12 cellular contexts compared by ENCODE assay signal in genomic region chr1:168092566-168093355, GRCh38. TPM values are rescaled to one million over a fixed set of nuclear protein-coding genes. Genes with fewer than 3 reads are reported as not detected.
DNase-seq lines count a peak whose midpoint lies in the region; ATAC-seq and TF ChIP-seq lines count a peak whose summit lies in the region.
"Had no signal": no experiment of that assay in that cellular context is flagged by ENCODE, and none has a peak within 500 bp of the region (broad histone marks: within the 10 kb centered on the region; RNA-seq: fewer than 3 reads in every experiment).

No MANE protein-coding gene starts in this region.

- ATAC-seq in Right ventricle myocardium superior (ENCODE audit: poor library complexity) (peak; percentile 74), right cardiac atrium (no peak), upper lobe of right lung (peak; percentile 21), HG03571 (IDR thresholded peaks at IDR 0.05; ENCODE audit: unreplicated experiment) (no peak)

- no peak overlapping the region for H3K4me3 Mint-ChIP-seq in CD8-positive, alpha-beta memory T cell
- H3K4me3 Mint-ChIP-seq in activated CD4-positive, alpha-beta T cell treated with anti-CD3 and anti-CD28 coated beads, Interleukin-2, amount 10 ng/mL, durations not matched to agents 7 days and 5 days, result no peak overlapping the region

- H3K36me3 Mint-ChIP-seq in CD8-positive, alpha-beta memory T cell, result no peaks in the 10 kb centered on the region
- H3K36me3 Mint-ChIP-seq in activated CD4-positive, alpha-beta T cell treated with anti-CD3 and anti-CD28 coated beads, Interleukin-2, amount 10 ng/mL, durations not matched to agents 7 days and 5 days (ENCODE audit: low read depth), result no peaks in the 10 kb centered on the region

- H3K4me1 Mint-ChIP-seq in CD8-positive, alpha-beta memory T cell, result no peaks in the 10 kb centered on the region
- H3K4me1 Mint-ChIP-seq in activated CD4-positive, alpha-beta T cell treated with anti-CD3 and anti-CD28 coated beads, Interleukin-2, amount 10 ng/mL, durations not matched to agents 7 days and 5 days, result no peaks in the 10 kb centered on the region

- H3K9me3 ChIP-seq in right cardiac atrium (ENCODE audit: control insufficient read depth, low read length) (no peaks in the 10 kb centered on the region), left ventricle myocardium inferior (replicated peaks) (no peaks in the 10 kb centered on the region), upper lobe of right lung (no peaks in the 10 kb centered on the region)
- H3K9me3 ChIP-seq in CD8-positive, alpha-beta memory T cell (ENCODE audit: low read length), result no peaks in the 10 kb centered on the region

- DNase-seq in Right ventricle myocardium superior (no peak), right cardiac atrium (no peak), SHP77 treated with DMSO at 0.1 percent for 48 hours (lab: John Stamatoyannopoulos, UW) (peak; percentile 29), left ventricle myocardium inferior (no peak), upper lobe of right lung (no peak)
- DNase-seq in CD8-positive, alpha-beta memory T cell, result no peak
- DNase-seq in activated CD4-positive, alpha-beta T cell treated with anti-CD3 and anti-CD28 coated beads, Interleukin-2, amount 10 ng/mL, durations not matched to agents 7 days and 5 days, result no peak
- DNase-seq: DMS79, T-helper 9 cell had no signal

- no peak overlapping the region for H3K4me3 ChIP-seq in right cardiac atrium (ENCODE audit: low read length)
- H3K4me3 ChIP-seq in left ventricle myocardium inferior, result no peak overlapping the region
- H3K4me3 ChIP-seq in upper lobe of right lung, result no peak overlapping the region
- no peak overlapping the region for H3K4me3 ChIP-seq in CD8-positive, alpha-beta memory T cell (ENCODE audit: low read length)
- H3K4me3 ChIP-seq: lung had no signal

- H3K27ac ChIP-seq in right cardiac atrium (ENCODE audit: low read length) (no peak overlapping the region), left ventricle myocardium inferior (replicated peaks) (no peak overlapping the region), upper lobe of right lung (no peak overlapping the region)
- no peak overlapping the region for H3K27ac ChIP-seq in CD8-positive, alpha-beta memory T cell (ENCODE audit: low read depth, low read length)
- H3K27ac ChIP-seq: KMS-11 had no signal

- H3K27me3 Mint-ChIP-seq in CD8-positive, alpha-beta memory T cell, result peaks cover 1 to 10% of the 10 kb centered on the region in 2 donors
- H3K27me3 Mint-ChIP-seq in activated CD4-positive, alpha-beta T cell treated with anti-CD3 and anti-CD28 coated beads, Interleukin-2, amount 10 ng/mL, durations not matched to agents 7 days and 5 days, result peaks cover 3% of the 10 kb centered on the region

- no peaks in the 10 kb centered on the region for H3K27me3 ChIP-seq in right cardiac atrium (ENCODE audit: control insufficient read depth, insufficient read depth)
- no peaks in the 10 kb centered on the region for H3K27me3 ChIP-seq in left ventricle myocardium inferior (ENCODE audit: low read depth)
- no peaks in the 10 kb centered on the region for H3K27me3 ChIP-seq in upper lobe of right lung
- H3K27me3 ChIP-seq in CD8-positive, alpha-beta memory T cell (ENCODE audit: insufficient read depth, low read length, poor library complexity, severe bottlenecking), result no peaks in the 10 kb centered on the region

- CTCF ChIA-PET in CD8-positive, alpha-beta memory T cell (lab: Charles Lee), result interaction anchor here (2.3 kb wide), 1 partner anchor 10 kb away, joined by 7 read pairs; no protein-coding TSS in a partner anchor
- CTCF ChIA-PET in activated CD4-positive, alpha-beta T cell treated with anti-CD3 and anti-CD28 coated beads, Interleukin-2, amount 10 ng/mL, durations not matched to agents 7 days and 5 days (lab: Charles Lee), result interaction anchor here (6.2 kb wide), 1 partner anchor 9 kb away, joined by 45 read pairs; no protein-coding TSS in a partner anchor

- POLR2A ChIA-PET in CD8-positive, alpha-beta memory T cell (lab: Charles Lee), result no interaction called here
- POLR2A ChIA-PET in activated CD4-positive, alpha-beta T cell treated with anti-CD3 and anti-CD28 coated beads, Interleukin-2, amount 10 ng/mL, durations not matched to agents 7 days and 5 days (lab: Charles Lee), result no interaction called here

- no peak overlapping the region for H3K27ac Mint-ChIP-seq in CD8-positive, alpha-beta memory T cell
- no peak overlapping the region for H3K27ac Mint-ChIP-seq in activated CD4-positive, alpha-beta T cell treated with anti-CD3 and anti-CD28 coated beads, Interleukin-2, amount 10 ng/mL, durations not matched to agents 7 days and 5 days

- peak; percentile 51 for TF ChIP-seq CTCF in left ventricle myocardium inferior (IDR thresholded peaks at IDR 0.05; ENCODE audit: borderline replicate concordance)
- peak; percentile 23 for TF ChIP-seq CTCF in upper lobe of right lung (IDR thresholded peaks at IDR 0.05)

- intact Hi-C loops in Right ventricle myocardium superior (cut with DNase I) (no loop called here), right cardiac atrium (cut with DNase I) (no loop called here), left ventricle myocardium inferior (cut with micrococcal nuclease) (no loop called here), upper lobe of right lung (cut with DNase I) (no loop called here)

- H3K4me1 ChIP-seq in right cardiac atrium (ENCODE audit: control insufficient read depth, insufficient read depth, low read length) (peaks cover 3% of the 10 kb centered on the region), left ventricle myocardium inferior (no peaks in the 10 kb centered on the region), upper lobe of right lung (no peaks in the 10 kb centered on the region)
- H3K4me1 ChIP-seq in CD8-positive, alpha-beta memory T cell (ENCODE audit: insufficient read depth, low read length), result no peaks in the 10 kb centered on the region

- H3K36me3 ChIP-seq in left ventricle myocardium inferior (peaks cover 4% of the 10 kb centered on the region), upper lobe of right lung (peaks cover 7% of the 10 kb centered on the region)
- H3K36me3 ChIP-seq in CD8-positive, alpha-beta memory T cell (ENCODE audit: insufficient read depth, low read length), result no peaks in the 10 kb centered on the region

- no peaks in the 10 kb centered on the region for H3K9me3 Mint-ChIP-seq in CD8-positive, alpha-beta memory T cell
- H3K9me3 Mint-ChIP-seq in activated CD4-positive, alpha-beta T cell treated with anti-CD3 and anti-CD28 coated beads, Interleukin-2, amount 10 ng/mL, durations not matched to agents 7 days and 5 days, result no peaks in the 10 kb centered on the region

- 89% methylated on average over 16 of the region's 16 CpGs for WGBS in right cardiac atrium

RNA-seq across cellular contexts. Expression of gene GPR161, which starts 44.0 kb away (rescaled TPM):
- total RNA-seq in Right ventricle myocardium superior (3.1 TPM), right cardiac atrium (1 to 10 TPM; 3.8 to 5.9 (median 4.9) TPM), left ventricle myocardium inferior (2.8 TPM), upper lobe of right lung (14.5 TPM)
- polyA plus RNA-seq in right cardiac atrium, result 2.3 TPM
- under 1 TPM; 0.48 to 0.73 TPM for total RNA-seq in CD8-positive, alpha-beta memory T cell
- polyA plus RNA-seq in CD8-positive, alpha-beta memory T cell, result 0.10 TPM
- total RNA-seq in activated CD4-positive, alpha-beta T cell treated with anti-CD3 and anti-CD28 coated beads, Interleukin-2, amount 10 ng/mL, durations not matched to agents 7 days and 5 days, result under 1 TPM; 0.10 to 0.17 TPM

Comparison
In these comparisons a context has a peak if more than half of its experiments do, and no peak if none do; other contexts are left out.
1. ATAC-seq: peak in Right ventricle myocardium superior (single experiment) and upper lobe of right lung (single experiment); none in right cardiac atrium (0 of 2) and HG03571 (single experiment).